Comparison of ENCODE assay signal across 18 cellular contexts in the genomic region with DNA sequence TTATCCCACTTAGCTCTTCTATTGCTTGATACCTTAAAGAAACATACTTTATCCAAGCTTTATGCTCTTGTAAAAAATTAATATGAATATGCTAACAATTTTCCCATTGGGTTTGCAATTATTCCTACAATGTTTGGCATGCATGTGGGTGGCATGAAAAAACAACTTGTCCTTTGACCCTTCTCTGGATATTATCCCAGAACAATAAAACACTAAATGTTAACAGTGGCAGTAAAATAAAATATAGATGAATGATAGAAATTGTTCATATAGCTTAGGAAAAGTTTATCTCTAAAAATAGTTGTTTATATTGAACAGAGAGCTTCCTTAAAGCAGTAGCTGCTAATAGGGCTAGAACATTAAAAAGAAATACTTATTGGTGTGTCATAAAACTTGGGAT.
DNase-seq lines count a peak whose midpoint lies in the region; ATAC-seq, FAIRE-seq and TF ChIP-seq lines count a peak whose summit lies in the region.
"Had no signal": no experiment of that assay in that cellular context is flagged by ENCODE, and none has a peak within 500 bp of the region (broad histone marks: within the 10 kb centered on the region; RNA-seq: fewer than 3 reads in every experiment).

No MANE protein-coding gene starts in this region.

- no peak overlapping the region for H3K27ac Mint-ChIP-seq in astrocyte (ENCODE audit: unreplicated experiment)
- H3K27ac Mint-ChIP-seq in activated naive CD4-positive, alpha-beta T cell treated with anti-CD3 and anti-CD28 coated beads, Interleukin-2, amount 50 U/mL, for 72 hours = no peak overlapping the region
- H3K27ac Mint-ChIP-seq: CD4-positive, alpha-beta memory T cell had no signal

- no peak overlapping the region for H3K27ac ChIP-seq in astrocyte (ENCODE audit: low read depth, low read length)

- H3K79me2 ChIP-seq in astrocyte (ENCODE audit: insufficient read depth, low read length) = no peaks in the 10 kb centered on the region

- no peaks in the 10 kb centered on the region for H3K36me3 ChIP-seq in astrocyte (ENCODE audit: insufficient read depth, low read length)
- H3K36me3 ChIP-seq: HAP-1 had no signal

- H3K9ac ChIP-seq in astrocyte (ENCODE audit: low read length) = no peak overlapping the region

- H3K4me3 Mint-ChIP-seq in astrocyte (ENCODE audit: unreplicated experiment) = no peak overlapping the region
- H3K4me3 Mint-ChIP-seq: CD4-positive, alpha-beta memory T cell had no signal

- H3K4me1 Mint-ChIP-seq in astrocyte (ENCODE audit: low read depth, unreplicated experiment) = peaks cover 8% of the 10 kb centered on the region
- H3K4me1 Mint-ChIP-seq: CD4-positive, alpha-beta memory T cell had no signal

- no peaks in the 10 kb centered on the region for H3K27me3 ChIP-seq in astrocyte (ENCODE audit: insufficient read depth, low read length)

- DNase-seq in EH (ENCODE audit: low read depth) (peak; percentile 57), astrocyte (ENCODE audit: low read depth) (peak; percentile 9), fibroblast of pulmonary artery (ENCODE audit: low read depth) (peak; percentile 29), NCI-H446 treated with DMSO at 0.1 percent for 48 hours (lab: John Stamatoyannopoulos, UW) (no peak)
- DNase-seq in activated naive CD4-positive, alpha-beta T cell treated with anti-CD3 and anti-CD28 coated beads, Interleukin-2, amount 50 U/mL, for 72 hours (ENCODE audit: low spot score in 2 of 2) = no peak
- no peak for DNase-seq in activated CD8-positive, alpha-beta memory T cell treated with anti-CD3 and anti-CD28 coated beads for 24 hours
- DNase-seq: C1 segment of cervical spinal cord; Calu3; CD4-positive, alpha-beta memory T cell; COR-L47; DMS53; DMS79 treated with DMSO at 0.1 percent for 48 hours; GOT3 had no signal

- H3K36me3 Mint-ChIP-seq in astrocyte (ENCODE audit: low read depth, unreplicated experiment) = no peaks in the 10 kb centered on the region
- no peaks in the 10 kb centered on the region for H3K36me3 Mint-ChIP-seq in activated naive CD4-positive, alpha-beta T cell treated with anti-CD3 and anti-CD28 coated beads, Interleukin-2, amount 50 U/mL, for 72 hours
- H3K36me3 Mint-ChIP-seq: CD4-positive, alpha-beta memory T cell had no signal

- no peaks in the 10 kb centered on the region for H3K9me3 ChIP-seq in astrocyte (ENCODE audit: insufficient read depth, low read depth, low read length)
- H3K9me3 ChIP-seq: HAP-1 had no signal

- no peak overlapping the region for H2AFZ ChIP-seq in astrocyte (ENCODE audit: low read depth, low read length)

- peak overlapping the region; percentile 31 for H3K4me2 ChIP-seq in astrocyte (ENCODE audit: low read length)

- H4K20me1 ChIP-seq in astrocyte (ENCODE audit: insufficient read depth, low read length) = no peaks in the 10 kb centered on the region

- TF ChIP-seq CTCF in astrocyte (IDR thresholded peaks at IDR 0.05; ENCODE audit: insufficient read depth, low read depth, low read length) (no peak), fibroblast of pulmonary artery (IDR thresholded peaks at IDR 0.05; ENCODE audit: low read length, missing control alignments) (no peak)

- no peak for ATAC-seq in activated naive CD4-positive, alpha-beta T cell treated with anti-CD3 and anti-CD28 coated beads, Interleukin-2, amount 50 U/mL, for 72 hours
- no peak for ATAC-seq in GM19463 (IDR thresholded peaks at IDR 0.05; ENCODE audit: unreplicated experiment)

- H3K9me3 Mint-ChIP-seq in astrocyte (ENCODE audit: unreplicated experiment) = no peaks in the 10 kb centered on the region
- H3K9me3 Mint-ChIP-seq in activated naive CD4-positive, alpha-beta T cell treated with anti-CD3 and anti-CD28 coated beads, Interleukin-2, amount 50 U/mL, for 72 hours = peaks cover 2 to 6% of the 10 kb centered on the region in 2 donors

- H3K4me1 ChIP-seq in astrocyte (ENCODE audit: insufficient read depth, low read length) = peaks cover 10% of the 10 kb centered on the region
- H3K4me1 ChIP-seq: HAP-1 had no signal

- H3K4me3 ChIP-seq in astrocyte (ENCODE audit: insufficient read depth, low read depth, low read length) = no peak overlapping the region
- no peak overlapping the region for H3K4me3 ChIP-seq in fibroblast of pulmonary artery (replicated peaks; ENCODE audit: low read depth, low read length)
- H3K4me3 ChIP-seq: HAP-1 had no signal

- FAIRE-seq in astrocyte (lab: Jason Lieb, UNC) = no peak
- FAIRE-seq: G401.6, GM12892, H54 had no signal

- H3K27me3 Mint-ChIP-seq in astrocyte (ENCODE audit: low read depth, unreplicated experiment) = no peaks in the 10 kb centered on the region
- H3K27me3 Mint-ChIP-seq: CD4-positive, alpha-beta memory T cell had no signal

Comparison
In these comparisons a context has a peak if more than half of its experiments do, and no peak if none do; other contexts are left out.
1. DNase-seq: peak in EH (single experiment), astrocyte (single experiment) and fibroblast of pulmonary artery (single experiment); none in NCI-H446 treated with DMSO at 0.1 percent for 48 hours (single experiment), activated naive CD4-positive, alpha-beta T cell treated with anti-CD3 and anti-CD28 coated beads, Interleukin-2, amount 50 U/mL, for 72 hours (0 of 2) and activated CD8-positive, alpha-beta memory T cell treated with anti-CD3 and anti-CD28 coated beads for 24 hours (single experiment).